35 cellular contexts compared by ENCODE assay signal in genomic region chr5:170442921-170443320, GRCh38. TPM values are rescaled to one million over a fixed set of nuclear protein-coding genes. Genes with fewer than 3 reads are reported as not detected.
"Had no signal": no experiment of that assay in that cellular context is flagged by ENCODE, and none has a peak within 500 bp of the region (broad histone marks: within the 10 kb centered on the region; RNA-seq: fewer than 3 reads in every experiment).

No MANE protein-coding gene starts in this region.

- H3K9me3 ChIP-seq: adrenal gland, body of pancreas, colonic mucosa, esophagus squamous epithelium had no signal

- H3K4me3 ChIP-seq: adrenal gland, body of pancreas, colonic mucosa, dorsolateral prefrontal cortex, esophagus squamous epithelium, gastroesophageal sphincter, heart right ventricle had no signal

- H3K27me3 Mint-ChIP-seq: activated CD4-positive, alpha-beta T cell treated with anti-CD3 and anti-CD28 coated beads, Interleukin-2, amount 10 ng/mL, durations not matched to agents 24 days and 14 days; activated naive CD4-positive, alpha-beta T cell treated with anti-CD3 and anti-CD28 coated beads, Interleukin-2, amount 50 U/mL, for 24 hours; activated naive CD8-positive, alpha-beta T cell treated with anti-CD3 and anti-CD28 coated beads for 36 hours; activated naive CD8-positive, alpha-beta T cell treated with anti-CD3 and anti-CD28 coated beads, Interleukin-2, amount 50 U/mL, for 24 hours had no signal

- H3K4me1 Mint-ChIP-seq: activated CD4-positive, alpha-beta T cell treated with anti-CD3 and anti-CD28 coated beads, Interleukin-2, amount 10 ng/mL, durations not matched to agents 24 days and 14 days; activated naive CD4-positive, alpha-beta T cell treated with anti-CD3 and anti-CD28 coated beads, Interleukin-2, amount 50 U/mL, for 24 hours; activated naive CD8-positive, alpha-beta T cell treated with anti-CD3 and anti-CD28 coated beads for 36 hours had no signal

- H3K27ac Mint-ChIP-seq: activated CD4-positive, alpha-beta memory T cell treated with anti-CD3 and anti-CD28 coated beads for 36 hours; activated CD4-positive, alpha-beta T cell treated with anti-CD3 and anti-CD28 coated beads for 36 hours; activated CD4-positive, alpha-beta T cell treated with anti-CD3 and anti-CD28 coated beads, Interleukin-2, amount 10 ng/mL, durations not matched to agents 24 days and 14 days; activated CD8-positive, alpha-beta T cell treated with anti-CD3 and anti-CD28 coated beads, Interleukin-2, amount 10 ng/mL, durations not matched to agents 7 days and 5 days; activated naive CD4-positive, alpha-beta T cell treated with anti-CD3 and anti-CD28 coated beads for 36 hours; activated naive CD4-positive, alpha-beta T cell treated with anti-CD3 and anti-CD28 coated beads, Interleukin-2, amount 50 U/mL, for 24 hours; activated naive CD8-positive, alpha-beta T cell treated with anti-CD3 and anti-CD28 coated beads for 36 hours; activated naive CD8-positive, alpha-beta T cell treated with anti-CD3 and anti-CD28 coated beads, Interleukin-2, amount 50 U/mL, for 24 hours; activated T-helper 1 cell treated with anti-CD3 and anti-CD28 coated beads, Interleukin-12 subunit alpha, Interleukin-12 subunit beta, Interleukin-2, Interleukin-4 antibody, amounts not matched to agents 30 ng/mL and 10 ng/mL and 1 ng/mL, durations not matched to agents 14 hours and 24 hours and 36 hours; activated T-helper 2 cell treated with anti-CD3 and anti-CD28 coated beads, Interferon-gamma antibody, Interleukin-2, Interleukin-4, amounts not matched to agents 10 μg/mL and 5 μg/mL and 100 μg/mL, durations not matched to agents 14 hours and 24 hours and 36 hours; dendritic cell treated with granulocyte-macrophage colony-stimulating factor and Interleukin-4, amounts not matched to agents 40 ng/mL and 50 ng/mL, for 4 days; effector memory CD8-positive, alpha-beta T cell had no signal

- H3K36me3 Mint-ChIP-seq: activated CD4-positive, alpha-beta memory T cell treated with anti-CD3 and anti-CD28 coated beads for 36 hours; activated naive CD4-positive, alpha-beta T cell treated with anti-CD3 and anti-CD28 coated beads, Interleukin-2, amount 50 U/mL, for 24 hours; activated naive CD8-positive, alpha-beta T cell treated with anti-CD3 and anti-CD28 coated beads for 36 hours had no signal

- H3K27ac ChIP-seq: adrenal gland, body of pancreas, colonic mucosa, dorsolateral prefrontal cortex, esophagus squamous epithelium, gastroesophageal sphincter, heart right ventricle had no signal

- H3K4me1 ChIP-seq: adrenal gland, body of pancreas, colonic mucosa, esophagus squamous epithelium, gastroesophageal sphincter, heart right ventricle had no signal

- H3K36me3 ChIP-seq: adrenal gland, colonic mucosa, esophagus squamous epithelium, gastroesophageal sphincter, heart right ventricle had no signal

- H3K9me3 Mint-ChIP-seq: activated CD4-positive, alpha-beta T cell treated with anti-CD3 and anti-CD28 coated beads, Interleukin-2, amount 10 ng/mL, durations not matched to agents 24 days and 14 days; activated naive CD4-positive, alpha-beta T cell treated with anti-CD3 and anti-CD28 coated beads, Interleukin-2, amount 50 U/mL, for 24 hours; activated T-helper 1 cell treated with anti-CD3 and anti-CD28 coated beads, Interleukin-12 subunit alpha, Interleukin-12 subunit beta, Interleukin-2, Interleukin-4 antibody, amounts not matched to agents 30 ng/mL and 10 ng/mL and 1 ng/mL, durations not matched to agents 14 hours and 24 hours and 36 hours; activated T-helper 2 cell treated with anti-CD3 and anti-CD28 coated beads, Interferon-gamma antibody, Interleukin-2, Interleukin-4, amounts not matched to agents 10 μg/mL and 5 μg/mL and 100 μg/mL, durations not matched to agents 14 hours and 24 hours and 36 hours; dendritic cell treated with granulocyte-macrophage colony-stimulating factor and Interleukin-4, amounts not matched to agents 40 ng/mL and 50 ng/mL, for 4 days; effector memory CD8-positive, alpha-beta T cell had no signal

- H3K4me3 Mint-ChIP-seq: activated CD4-positive, alpha-beta memory T cell treated with anti-CD3 and anti-CD28 coated beads for 36 hours; activated CD4-positive, alpha-beta T cell treated with anti-CD3 and anti-CD28 coated beads for 36 hours; activated CD4-positive, alpha-beta T cell treated with anti-CD3 and anti-CD28 coated beads, Interleukin-2, amount 10 ng/mL, durations not matched to agents 24 days and 14 days; activated CD8-positive, alpha-beta T cell treated with anti-CD3 and anti-CD28 coated beads, Interleukin-2, amount 10 ng/mL, durations not matched to agents 7 days and 5 days; activated naive CD4-positive, alpha-beta T cell treated with anti-CD3 and anti-CD28 coated beads for 36 hours; activated naive CD4-positive, alpha-beta T cell treated with anti-CD3 and anti-CD28 coated beads, Interleukin-2, amount 50 U/mL, for 24 hours; activated naive CD8-positive, alpha-beta T cell treated with anti-CD3 and anti-CD28 coated beads for 36 hours; activated naive CD8-positive, alpha-beta T cell treated with anti-CD3 and anti-CD28 coated beads, Interleukin-2, amount 50 U/mL, for 24 hours; activated T-helper 1 cell treated with anti-CD3 and anti-CD28 coated beads, Interleukin-12 subunit alpha, Interleukin-12 subunit beta, Interleukin-2, Interleukin-4 antibody, amounts not matched to agents 30 ng/mL and 10 ng/mL and 1 ng/mL, durations not matched to agents 14 hours and 24 hours and 36 hours; dendritic cell treated with granulocyte-macrophage colony-stimulating factor and Interleukin-4, amounts not matched to agents 40 ng/mL and 50 ng/mL, for 4 days; effector memory CD8-positive, alpha-beta T cell had no signal

- ATAC-seq: activated CD4-positive, alpha-beta T cell treated with anti-CD3 and anti-CD28 coated beads for 36 hours; activated CD8-positive, alpha-beta T cell treated with anti-CD3 and anti-CD28 coated beads, Interleukin-2, amount 10 ng/mL, durations not matched to agents 7 days and 5 days; activated naive CD8-positive, alpha-beta T cell treated with anti-CD3 and anti-CD28 coated beads, Interleukin-2, amount 50 U/mL, for 24 hours; body of pancreas; effector memory CD8-positive, alpha-beta T cell; gastroesophageal sphincter; heart right ventricle had no signal

- H3K27me3 ChIP-seq: adrenal gland, body of pancreas, colonic mucosa, dorsolateral prefrontal cortex, esophagus squamous epithelium, gastroesophageal sphincter, heart right ventricle had no signal

- DNase-seq: activated CD4-positive, alpha-beta memory T cell treated with anti-CD3 and anti-CD28 coated beads for 36 hours; activated CD4-positive, alpha-beta T cell treated with anti-CD3 and anti-CD28 coated beads for 36 hours; activated CD4-positive, alpha-beta T cell treated with anti-CD3 and anti-CD28 coated beads, Interleukin-2, amount 10 ng/mL, durations not matched to agents 24 days and 14 days; activated CD4-positive, CD25-positive, alpha-beta regulatory T cell; activated CD4-positive, CD25-positive, alpha-beta regulatory T cell treated with anti-CD3 and anti-CD28 coated beads, Interleukin-2, amount 50 U/mL, for 72 hours; activated CD8-positive, alpha-beta T cell treated with anti-CD3 and anti-CD28 coated beads, Interleukin-2, amount 10 ng/mL, durations not matched to agents 7 days and 5 days; activated effector memory CD4-positive, alpha-beta T cell treated with anti-CD3 and anti-CD28 coated beads, Interleukin-2, amount 50 U/mL, for 16 hours; activated naive CD4-positive, alpha-beta T cell treated with anti-CD3 and anti-CD28 coated beads for 36 hours; activated naive CD8-positive, alpha-beta T cell treated with anti-CD3 and anti-CD28 coated beads for 36 hours; activated naive CD8-positive, alpha-beta T cell treated with anti-CD3 and anti-CD28 coated beads, Interleukin-2, amount 50 U/mL, for 24 hours; activated T-cell treated with anti-CD3 and anti-CD28 coated beads, Interleukin-2, amount 50 U/mL, for 48 hours; adrenal gland; amygdala; aorta; body of pancreas; central memory CD4-positive, alpha-beta T cell; cerebellar nuclear complex; colonic mucosa; dorsolateral prefrontal cortex; effector CD4-positive, alpha-beta T cell; effector memory CD8-positive, alpha-beta T cell; erythroblast; esophagus squamous epithelium; foreskin melanocyte; heart right ventricle; T-helper 2 cell had no signal

RNA-seq across cellular contexts. Expression of gene KCNMB1, which starts 53.8 kb away (rescaled TPM):
- total RNA-seq: activated CD4-positive, alpha-beta memory T cell treated with anti-CD3 and anti-CD28 coated beads for 36 hours; activated CD4-positive, alpha-beta T cell treated with anti-CD3 and anti-CD28 coated beads for 36 hours; activated CD4-positive, alpha-beta T cell treated with anti-CD3 and anti-CD28 coated beads, Interleukin-2, amount 10 ng/mL, durations not matched to agents 24 days and 14 days; activated CD8-positive, alpha-beta T cell treated with anti-CD3 and anti-CD28 coated beads, Interleukin-2, amount 10 ng/mL, durations not matched to agents 7 days and 5 days; activated naive CD8-positive, alpha-beta T cell treated with anti-CD3 and anti-CD28 coated beads for 36 hours; activated T-helper 2 cell treated with anti-CD3 and anti-CD28 coated beads, Interferon-gamma antibody, Interleukin-2, Interleukin-4, amounts not matched to agents 10 μg/mL and 5 μg/mL and 100 μg/mL, durations not matched to agents 14 hours and 24 hours and 36 hours; fibroblast of lung; fibroblast of villous mesenchyme; glomerular endothelial cell; T-helper 1 cell treated with Interleukin-12 subunit alpha and Interleukin-12 subunit beta and Interleukin-4 antibody, amounts not matched to agents 30 ng/mL and 1 ng/mL, for 36 hours had no signal
- polyA plus RNA-seq: fibroblast of lung had no signal
